Comparison of ENCODE assay signal across 9 cellular contexts in the genomic region with DNA sequence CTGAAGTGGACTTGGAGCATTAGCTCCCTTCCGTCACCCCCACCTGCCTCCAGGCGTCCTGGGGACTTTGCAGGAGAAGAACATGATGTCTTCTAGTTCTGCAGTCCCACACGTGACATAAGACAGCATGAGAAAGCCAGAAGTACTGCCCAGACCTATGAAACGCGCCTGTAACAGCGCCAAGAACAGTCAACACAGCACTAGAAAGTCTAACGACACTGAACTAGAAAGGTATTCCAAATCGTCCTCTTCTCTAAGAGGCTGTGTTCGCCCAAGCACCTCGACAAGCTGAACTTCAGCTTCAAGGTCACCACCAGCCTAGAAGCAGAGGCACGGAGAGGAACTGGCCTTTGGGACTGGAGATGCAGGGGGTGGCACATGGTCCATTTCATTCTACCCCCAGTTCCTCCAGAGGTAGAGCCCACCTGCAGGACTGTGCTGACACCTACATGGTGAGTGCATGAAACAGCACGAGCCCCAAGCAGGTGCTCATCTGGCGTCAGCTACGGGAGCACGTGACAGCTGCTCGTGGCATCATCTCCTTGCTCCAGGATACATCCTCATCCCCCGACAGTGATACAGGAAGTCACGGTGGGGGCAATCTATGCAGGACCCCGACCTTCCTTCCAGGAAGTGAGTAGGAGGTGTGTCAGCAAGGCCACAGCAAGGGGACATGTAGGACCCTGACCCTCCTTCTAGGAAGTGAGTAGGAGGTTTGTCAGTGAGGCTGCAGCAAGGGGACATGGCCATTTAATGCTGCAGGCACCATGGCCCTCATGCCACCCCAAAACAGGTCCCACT. TPM values are rescaled to one million over a fixed set of nuclear protein-coding genes. Genes with fewer than 3 reads are reported as not detected.
A peak's percentile ranks its signal among the peaks of the same experiment; 100 is the strongest.
DNase-seq lines count a peak whose midpoint lies in the region; ATAC-seq and TF ChIP-seq lines count a peak whose summit lies in the region.
"Had no signal": no experiment of that assay in that cellular context is flagged by ENCODE, and none has a peak within 500 bp of the region (broad histone marks: within the 10 kb centered on the region; RNA-seq: fewer than 3 reads in every experiment).

No MANE protein-coding gene starts in this region.

- H3K9me3 Mint-ChIP-seq in activated CD4-positive, alpha-beta memory T cell treated with anti-CD3 and anti-CD28 coated beads, Interleukin-2, amount 10 ng/mL, durations not matched to agents 7 days and 5 days = no peaks in the 10 kb centered on the region
- no peaks in the 10 kb centered on the region for H3K9me3 Mint-ChIP-seq in type B pancreatic cell

- no peak for ATAC-seq in HG02884 (IDR thresholded peaks at IDR 0.05; ENCODE audit: unreplicated experiment)

- peaks cover 37% of the 10 kb centered on the region for H3K4me1 Mint-ChIP-seq in activated CD4-positive, alpha-beta memory T cell treated with anti-CD3 and anti-CD28 coated beads, Interleukin-2, amount 10 ng/mL, durations not matched to agents 7 days and 5 days
- peaks cover 53% of the 10 kb centered on the region for H3K4me1 Mint-ChIP-seq in type B pancreatic cell (ENCODE audit: unreplicated experiment)

- no peaks in the 10 kb centered on the region for H3K9me2 ChIP-seq in hepatocyte (replicated peaks; ENCODE audit: insufficient read depth)

- no peak overlapping the region for H2AFZ ChIP-seq in hepatocyte

- peaks cover 77% of the 10 kb centered on the region for H3K79me2 ChIP-seq in hepatocyte

- H3K4me2 ChIP-seq in hepatocyte = no peak overlapping the region

- no peaks in the 10 kb centered on the region for H3K27me3 ChIP-seq in hepatocyte

- H3K4me1 ChIP-seq in hepatocyte (ENCODE audit: insufficient read depth) = peaks cover 23% of the 10 kb centered on the region

- CTCF ChIA-PET in activated CD4-positive, alpha-beta memory T cell treated with anti-CD3 and anti-CD28 coated beads, Interleukin-2, amount 10 ng/mL, durations not matched to agents 7 days and 5 days (lab: Charles Lee) = interaction anchor here (1.5 kb wide), 1 partner anchor 103 kb away, joined by 3 read pairs; no protein-coding TSS in a partner anchor

- TF ChIP-seq CTCF in hepatocyte (IDR thresholded peaks at IDR 0.05; ENCODE audit: poor library complexity) (peak; percentile 23), type B pancreatic cell (conservative IDR thresholded peaks at IDR 0.05) (no peak)

- no peaks in the 10 kb centered on the region for H3K9me3 ChIP-seq in hepatocyte (ENCODE audit: low read depth)

- H4K20me1 ChIP-seq in hepatocyte (ENCODE audit: insufficient read depth, poor library complexity, severe bottlenecking) = peaks cover 38% of the 10 kb centered on the region

- no peaks in the 10 kb centered on the region for H3K36me3 ChIP-seq in hepatocyte (replicated peaks; ENCODE audit: insufficient read depth, low read depth)

- WGBS in hepatocyte (ENCODE audit: low lambda C conversion rate, missing lambda C conversion rate) = 81% methylated on average over 19 of the region's 19 CpGs

- H3K27me3 Mint-ChIP-seq in activated CD4-positive, alpha-beta memory T cell treated with anti-CD3 and anti-CD28 coated beads, Interleukin-2, amount 10 ng/mL, durations not matched to agents 7 days and 5 days = no peaks in the 10 kb centered on the region
- no peaks in the 10 kb centered on the region for H3K27me3 Mint-ChIP-seq in type B pancreatic cell

- H3K4me3 Mint-ChIP-seq in activated CD4-positive, alpha-beta memory T cell treated with anti-CD3 and anti-CD28 coated beads, Interleukin-2, amount 10 ng/mL, durations not matched to agents 7 days and 5 days = no peak overlapping the region
- peak overlapping the region; percentile 94 for H3K4me3 Mint-ChIP-seq in type B pancreatic cell

- H3K27ac ChIP-seq in hepatocyte = no peak overlapping the region

- POLR2A ChIA-PET in activated CD4-positive, alpha-beta memory T cell treated with anti-CD3 and anti-CD28 coated beads, Interleukin-2, amount 10 ng/mL, durations not matched to agents 7 days and 5 days (lab: Charles Lee) = interaction anchor here (1.0 to 3.8 kb wide), 3 partner anchors 16 to 130 kb away, joined by 3 to 25 read pairs (median 3); no protein-coding TSS in a partner anchor

- peak; percentile 17 for DNase-seq in stimulated activated CD4-positive, alpha-beta T cell treated with anti-CD3 and anti-CD28 coated beads, Interleukin-12 subunit alpha, Interleukin-12 subunit beta, amount 100 ng/mL, for 4 hours
- DNase-seq in stimulated activated CD4-positive, alpha-beta T cell treated with anti-CD3 and anti-CD28 coated beads, Interleukin-2, amount 100 ng/mL, for 48 hours = no peak
- peak; percentile 37 for DNase-seq in activated CD4-positive, alpha-beta memory T cell treated with anti-CD3 and anti-CD28 coated beads, Interleukin-2, amount 10 ng/mL, durations not matched to agents 7 days and 5 days
- no peak for DNase-seq in hepatocyte (ENCODE audit: low spot score)
- DNase-seq in type B pancreatic cell (ENCODE audit: extremely low spot score, unreplicated experiment) = no peak
- DNase-seq in T1000 (lab: John Stamatoyannopoulos, UW) = no peak
- DNase-seq in epidermal melanocyte (ENCODE audit: insufficient read length, low spot score) = no peak
- DNase-seq: midbrain had no signal

- H3K27ac Mint-ChIP-seq in activated CD4-positive, alpha-beta memory T cell treated with anti-CD3 and anti-CD28 coated beads, Interleukin-2, amount 10 ng/mL, durations not matched to agents 7 days and 5 days = no peak overlapping the region
- H3K27ac Mint-ChIP-seq in type B pancreatic cell = no peak overlapping the region

- peaks cover 12% of the 10 kb centered on the region for H3K36me3 Mint-ChIP-seq in activated CD4-positive, alpha-beta memory T cell treated with anti-CD3 and anti-CD28 coated beads, Interleukin-2, amount 10 ng/mL, durations not matched to agents 7 days and 5 days (ENCODE audit: low read depth)
- peaks cover 4% of the 10 kb centered on the region for H3K36me3 Mint-ChIP-seq in type B pancreatic cell

- H3K4me3 ChIP-seq in hepatocyte = no peak overlapping the region

RNA-seq across cellular contexts. Expression of a gene that starts 3.7 kb away (rescaled TPM):
- total RNA-seq in activated CD4-positive, alpha-beta memory T cell treated with anti-CD3 and anti-CD28 coated beads, Interleukin-2, amount 10 ng/mL, durations not matched to agents 7 days and 5 days = 10 to 100 TPM; 64.8 to 67.4 TPM
- total RNA-seq in hepatocyte (9.0 and 10.8 TPM in 2 replicates), type B pancreatic cell (ENCODE audit: low replicate concordance) (24.0 and 39.0 TPM in 2 replicates)
- polyA plus RNA-seq in hepatocyte = 9.3 and 9.5 TPM in 2 replicates

Comparison
In these comparisons a context has a peak if more than half of its experiments do, and no peak if none do; other contexts are left out.
1. DNase-seq: peak in stimulated activated CD4-positive, alpha-beta T cell treated with anti-CD3 and anti-CD28 coated beads, Interleukin-12 subunit alpha, Interleukin-12 subunit beta, amount 100 ng/mL, for 4 hours (single experiment) and activated CD4-positive, alpha-beta memory T cell treated with anti-CD3 and anti-CD28 coated beads, Interleukin-2, amount 10 ng/mL, durations not matched to agents 7 days and 5 days (single experiment); none in stimulated activated CD4-positive, alpha-beta T cell treated with anti-CD3 and anti-CD28 coated beads, Interleukin-2, amount 100 ng/mL, for 48 hours (0 of 2), hepatocyte (single experiment), type B pancreatic cell (single experiment), T1000 (single experiment) and epidermal melanocyte (single experiment).